In the genomic region with DNA sequence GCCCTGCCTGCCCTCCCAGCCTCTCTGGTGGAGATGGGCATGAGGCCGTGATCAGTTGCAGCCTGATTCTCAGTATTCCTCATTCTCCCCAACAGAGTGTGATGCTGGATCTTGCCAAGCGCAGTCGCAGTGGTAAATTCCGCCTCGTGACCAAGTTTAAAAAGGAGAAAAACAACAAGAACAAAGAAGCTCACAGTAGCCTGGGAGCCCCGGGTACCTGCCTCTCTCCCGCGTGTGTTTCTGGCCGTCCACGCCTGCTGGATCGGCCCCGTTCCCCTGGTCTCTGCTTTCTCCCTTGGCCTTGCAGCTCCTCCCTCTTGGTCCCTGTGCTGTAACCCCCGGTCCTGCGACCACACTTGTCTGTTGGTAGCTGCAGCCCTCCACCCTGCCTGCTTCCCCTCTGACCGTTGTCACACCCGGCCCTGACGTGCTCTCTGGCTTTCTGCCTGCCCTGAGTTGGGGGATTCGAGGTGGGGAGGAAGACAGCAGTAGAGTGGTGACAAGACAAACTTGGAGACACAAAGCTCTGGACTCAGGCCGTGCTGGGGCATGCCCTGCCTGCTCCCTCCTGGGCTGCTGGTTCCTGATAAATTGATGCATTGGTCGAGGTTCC, we compare ENCODE assay signal across 19 cellular contexts.
DNase-seq lines count a peak whose midpoint lies in the region; ATAC-seq and TF ChIP-seq lines count a peak whose summit lies in the region.
"Had no signal": no experiment of that assay in that cellular context is flagged by ENCODE, and none has a peak within 500 bp of the region (broad histone marks: within the 10 kb centered on the region; RNA-seq: fewer than 3 reads in every experiment).

No MANE protein-coding gene starts in this region.

- WGBS in right lobe of liver (ENCODE audit: insufficient coverage, low coverage, low lambda C conversion rate, missing lambda C conversion rate): 93% methylated on average over 20 of the region's 20 CpGs

- H3K27me3 Mint-ChIP-seq in CD4-positive, CD25-positive, alpha-beta regulatory T cell: no peaks in the 10 kb centered on the region
- no peaks in the 10 kb centered on the region for H3K27me3 Mint-ChIP-seq in activated CD8-positive, alpha-beta T cell treated with anti-CD3 and anti-CD28 coated beads, Interleukin-2, amount 10 ng/mL, durations not matched to agents 7 days and 5 days (ENCODE audit: low read depth)
- no peaks in the 10 kb centered on the region for H3K27me3 Mint-ChIP-seq in osteocyte (ENCODE audit: unreplicated experiment)

- DNase-seq in CD4-positive, CD25-positive, alpha-beta regulatory T cell: no peak
- DNase-seq in activated CD8-positive, alpha-beta T cell treated with anti-CD3 and anti-CD28 coated beads, Interleukin-2, amount 10 ng/mL, durations not matched to agents 7 days and 5 days: no peak
- DNase-seq in right lobe of liver (peak; percentile 13 to 42 (median 34)), sciatic nerve (ENCODE audit: low spot score) (peak; percentile 33), COLO829 (ENCODE audit: low spot score) (no peak), osteocyte (ENCODE audit: extremely low spot score, unreplicated experiment) (no peak)
- DNase-seq: activated CD4-positive, CD25-positive, alpha-beta regulatory T cell treated with anti-CD3 and anti-CD28 coated beads, Interleukin-2, amount 50 U/mL, for 72 hours; DMS153; erythroblast; NCI-H2029; NCI-H510A treated with DMSO at 0.1 percent for 48 hours; stimulated activated CD4-positive, alpha-beta T cell treated with anti-CD3 and anti-CD28 coated beads, Interleukin-2, amount 100 ng/mL, for 48 hours; T1000 had no signal

- TF ChIP-seq CTCF in right lobe of liver (IDR thresholded peaks at IDR 0.05): no peak
- TF ChIP-seq CTCF in osteocyte (IDR thresholded peaks at IDR 0.05): no peak

- no peak overlapping the region for H3K27ac ChIP-seq in CD4-positive, CD25-positive, alpha-beta regulatory T cell (ENCODE audit: insufficient read depth, low read length, poor library complexity, severe bottlenecking)
- no peak overlapping the region for H3K27ac ChIP-seq in right lobe of liver
- H3K27ac ChIP-seq: BLaER1, tibial nerve had no signal

- POLR2A ChIA-PET in activated CD8-positive, alpha-beta T cell treated with anti-CD3 and anti-CD28 coated beads, Interleukin-2, amount 10 ng/mL, durations not matched to agents 7 days and 5 days (lab: Charles Lee): no interaction called here

- no peak for ATAC-seq in CD4-positive, CD25-positive, alpha-beta regulatory T cell (ENCODE audit: low read depth in 2 of 2)
- ATAC-seq in activated CD8-positive, alpha-beta T cell treated with anti-CD3 and anti-CD28 coated beads, Interleukin-2, amount 10 ng/mL, durations not matched to agents 7 days and 5 days: no peak
- ATAC-seq in right lobe of liver (no peak), sciatic nerve (no peak), GM21526 (IDR thresholded peaks at IDR 0.05; ENCODE audit: low FRiP score, unreplicated experiment) (no peak), GM19035 (IDR thresholded peaks at IDR 0.05; ENCODE audit: unreplicated experiment) (no peak)
- ATAC-seq: activated naive CD4-positive, alpha-beta T cell treated with anti-CD3 and anti-CD28 coated beads, Interleukin-2, amount 50 U/mL, for 72 hours had no signal

- CTCF ChIA-PET in activated CD8-positive, alpha-beta T cell treated with anti-CD3 and anti-CD28 coated beads, Interleukin-2, amount 10 ng/mL, durations not matched to agents 7 days and 5 days (lab: Charles Lee): no interaction called here

- H3K4me1 ChIP-seq in CD4-positive, CD25-positive, alpha-beta regulatory T cell (ENCODE audit: control insufficient read depth, insufficient read depth, low read length, poor library complexity, severe bottlenecking): no peaks in the 10 kb centered on the region
- H3K4me1 ChIP-seq in right lobe of liver: no peaks in the 10 kb centered on the region
- H3K4me1 ChIP-seq: BLaER1 had no signal

- no peak for TF ChIP-seq POLR2A in right lobe of liver (IDR thresholded peaks at IDR 0.05)

- H3K4me3 ChIP-seq in CD4-positive, CD25-positive, alpha-beta regulatory T cell (ENCODE audit: low read depth, low read length): no peak overlapping the region
- H3K4me3 ChIP-seq in right lobe of liver: no peak overlapping the region
- H3K4me3 ChIP-seq: BLaER1, tibial nerve had no signal

- peaks cover 55% of the 10 kb centered on the region for H3K36me3 Mint-ChIP-seq in CD4-positive, CD25-positive, alpha-beta regulatory T cell
- H3K36me3 Mint-ChIP-seq in activated CD8-positive, alpha-beta T cell treated with anti-CD3 and anti-CD28 coated beads, Interleukin-2, amount 10 ng/mL, durations not matched to agents 7 days and 5 days (ENCODE audit: low read depth): peaks cover 53% of the 10 kb centered on the region
- peaks cover 43% of the 10 kb centered on the region for H3K36me3 Mint-ChIP-seq in osteocyte (ENCODE audit: unreplicated experiment)

- no peaks in the 10 kb centered on the region for H3K9me3 ChIP-seq in CD4-positive, CD25-positive, alpha-beta regulatory T cell (ENCODE audit: control insufficient read depth in 2 of 2, low read length in 2 of 2)
- H3K9me3 ChIP-seq in right lobe of liver: no peaks in the 10 kb centered on the region
- H3K9me3 ChIP-seq: BLaER1, tibial nerve had no signal

- H3K27me3 ChIP-seq in CD4-positive, CD25-positive, alpha-beta regulatory T cell (ENCODE audit: control insufficient read depth, insufficient read depth, low read length): no peaks in the 10 kb centered on the region
- H3K27me3 ChIP-seq in right lobe of liver: no peaks in the 10 kb centered on the region
- H3K27me3 ChIP-seq: BLaER1, tibial nerve had no signal

- intact Hi-C loops in right lobe of liver (cut with DNase I): no loop called here
- intact Hi-C loops in sciatic nerve (cut with DNase I): no loop called here

- H3K9me3 Mint-ChIP-seq in CD4-positive, CD25-positive, alpha-beta regulatory T cell: no peaks in the 10 kb centered on the region
- no peaks in the 10 kb centered on the region for H3K9me3 Mint-ChIP-seq in activated CD8-positive, alpha-beta T cell treated with anti-CD3 and anti-CD28 coated beads, Interleukin-2, amount 10 ng/mL, durations not matched to agents 7 days and 5 days (ENCODE audit: insufficient read depth)
- no peaks in the 10 kb centered on the region for H3K9me3 Mint-ChIP-seq in osteocyte (ENCODE audit: unreplicated experiment)
- H3K9me3 Mint-ChIP-seq: activated naive CD4-positive, alpha-beta T cell treated with anti-CD3 and anti-CD28 coated beads, Interleukin-2, amount 50 U/mL, for 72 hours; neural crest cell had no signal

- H3K27ac Mint-ChIP-seq in CD4-positive, CD25-positive, alpha-beta regulatory T cell: peak overlapping the region; percentile 7 to 54 (median 52)
- peak overlapping the region; percentile 28 for H3K27ac Mint-ChIP-seq in activated CD8-positive, alpha-beta T cell treated with anti-CD3 and anti-CD28 coated beads, Interleukin-2, amount 10 ng/mL, durations not matched to agents 7 days and 5 days
- no peak overlapping the region for H3K27ac Mint-ChIP-seq in osteocyte (ENCODE audit: unreplicated experiment)

- H3K36me3 ChIP-seq in CD4-positive, CD25-positive, alpha-beta regulatory T cell (ENCODE audit: control insufficient read depth, insufficient read depth, low read length): peaks cover 78% of the 10 kb centered on the region
- H3K36me3 ChIP-seq in right lobe of liver: peaks cover 0 to 28% (median 4%) of the 10 kb centered on the region in 4 donors

- peaks cover 0 to 5% (median 0%) of the 10 kb centered on the region in 4 donors for H3K4me1 Mint-ChIP-seq in CD4-positive, CD25-positive, alpha-beta regulatory T cell
- no peaks in the 10 kb centered on the region for H3K4me1 Mint-ChIP-seq in activated CD8-positive, alpha-beta T cell treated with anti-CD3 and anti-CD28 coated beads, Interleukin-2, amount 10 ng/mL, durations not matched to agents 7 days and 5 days (ENCODE audit: low read depth)
- no peaks in the 10 kb centered on the region for H3K4me1 Mint-ChIP-seq in osteocyte (ENCODE audit: unreplicated experiment)
- H3K4me1 Mint-ChIP-seq: neural crest cell had no signal

- H3K4me3 Mint-ChIP-seq in CD4-positive, CD25-positive, alpha-beta regulatory T cell: no peak overlapping the region
- no peak overlapping the region for H3K4me3 Mint-ChIP-seq in activated CD8-positive, alpha-beta T cell treated with anti-CD3 and anti-CD28 coated beads, Interleukin-2, amount 10 ng/mL, durations not matched to agents 7 days and 5 days
- H3K4me3 Mint-ChIP-seq in osteocyte (ENCODE audit: unreplicated experiment): no peak overlapping the region
- H3K4me3 Mint-ChIP-seq: neural crest cell had no signal

Comparison
In these comparisons a context has a peak if more than half of its experiments do, and no peak if none do; other contexts are left out.
1. DNase-seq: peak in right lobe of liver (3 of 3) and sciatic nerve (single experiment); none in CD4-positive, CD25-positive, alpha-beta regulatory T cell (0 of 3), activated CD8-positive, alpha-beta T cell treated with anti-CD3 and anti-CD28 coated beads, Interleukin-2, amount 10 ng/mL, durations not matched to agents 7 days and 5 days (single experiment), COLO829 (single experiment) and osteocyte (single experiment).